Comparison of ENCODE assay signal across 12 cellular contexts in genomic region chr18:56890632-56891031, GRCh38.
A peak's percentile ranks its signal among the peaks of the same experiment; 100 is the strongest.
DNase-seq lines count a peak whose midpoint lies in the region.
"Had no signal": no experiment of that assay in that cellular context is flagged by ENCODE, and none has a peak within 500 bp of the region (broad histone marks: within the 10 kb centered on the region; RNA-seq: fewer than 3 reads in every experiment).

No MANE protein-coding gene starts in this region.

- POLR2A ChIA-PET in CD8-positive, alpha-beta memory T cell (lab: Charles Lee) = no interaction called here

- no peaks in the 10 kb centered on the region for H3K9me3 ChIP-seq in CD8-positive, alpha-beta memory T cell (ENCODE audit: low read length)
- H3K9me3 ChIP-seq: pancreas had no signal

- no peak overlapping the region for H3K4me3 Mint-ChIP-seq in CD8-positive, alpha-beta memory T cell
- H3K4me3 Mint-ChIP-seq: activated CD8-positive, alpha-beta T cell treated with anti-CD3 and anti-CD28 coated beads, Interleukin-2, amount 10 ng/mL, durations not matched to agents 7 days and 5 days had no signal

- H3K9me3 Mint-ChIP-seq in CD8-positive, alpha-beta memory T cell = peaks cover 0 to 3% (median 0%) of the 10 kb centered on the region in 5 donors

- H3K36me3 ChIP-seq in CD8-positive, alpha-beta memory T cell (ENCODE audit: insufficient read depth, low read length) = no peaks in the 10 kb centered on the region
- H3K36me3 ChIP-seq: pancreas had no signal

- DNase-seq in HK-2 (ENCODE audit: unreplicated experiment) (peak; percentile 7), amniotic epithelial cell (ENCODE audit: low read depth) (peak; percentile 92), glomerular visceral epithelial cell (ENCODE audit: extremely low spot score) (peak; percentile 89), superior temporal gyrus (ENCODE audit: extremely low spot score) (peak; percentile 71), cortex of kidney (lab: John Stamatoyannopoulos, UW) (no peak), NCI-H1930 (lab: John Stamatoyannopoulos, UW) (no peak)
- DNase-seq in CD8-positive, alpha-beta memory T cell = no peak
- DNase-seq: activated CD8-positive, alpha-beta T cell treated with anti-CD3 and anti-CD28 coated beads, Interleukin-2, amount 10 ng/mL, durations not matched to agents 7 days and 5 days; hypothalamus; NCI-H187; pancreas; SIG-M5 had no signal

- peaks cover 0 to 2% (median 0%) of the 10 kb centered on the region in 3 donors for H3K4me1 Mint-ChIP-seq in CD8-positive, alpha-beta memory T cell

- no peak overlapping the region for H3K4me3 ChIP-seq in CD8-positive, alpha-beta memory T cell (ENCODE audit: low read length)
- H3K4me3 ChIP-seq: pancreas had no signal

- H3K27me3 Mint-ChIP-seq in CD8-positive, alpha-beta memory T cell = no peaks in the 10 kb centered on the region

- no peaks in the 10 kb centered on the region for H3K4me1 ChIP-seq in CD8-positive, alpha-beta memory T cell (ENCODE audit: insufficient read depth, low read length)
- H3K4me1 ChIP-seq: pancreas had no signal

- no peaks in the 10 kb centered on the region for H3K27me3 ChIP-seq in CD8-positive, alpha-beta memory T cell (ENCODE audit: insufficient read depth, low read length, poor library complexity, severe bottlenecking)
- H3K27me3 ChIP-seq: pancreas had no signal

- peaks cover 9 to 20% (median 14%) of the 10 kb centered on the region in 3 donors for H3K36me3 Mint-ChIP-seq in CD8-positive, alpha-beta memory T cell

- H3K27ac ChIP-seq in CD8-positive, alpha-beta memory T cell (ENCODE audit: low read depth, low read length) = no peak overlapping the region
- H3K27ac ChIP-seq: pancreas had no signal

- no peak overlapping the region for H3K27ac Mint-ChIP-seq in CD8-positive, alpha-beta memory T cell
- H3K27ac Mint-ChIP-seq: activated CD8-positive, alpha-beta T cell treated with anti-CD3 and anti-CD28 coated beads, Interleukin-2, amount 10 ng/mL, durations not matched to agents 7 days and 5 days had no signal

- CTCF ChIA-PET in CD8-positive, alpha-beta memory T cell (lab: Charles Lee) = no interaction called here

Comparison
In these comparisons a context has a peak if more than half of its experiments do, and no peak if none do; other contexts are left out.
1. DNase-seq: peak in HK-2 (single experiment), amniotic epithelial cell (single experiment), glomerular visceral epithelial cell (single experiment) and superior temporal gyrus (single experiment); none in cortex of kidney (single experiment), NCI-H1930 (0 of 2) and CD8-positive, alpha-beta memory T cell (0 of 5).